13 cellular contexts compared by ENCODE assay signal in the genomic region with DNA sequence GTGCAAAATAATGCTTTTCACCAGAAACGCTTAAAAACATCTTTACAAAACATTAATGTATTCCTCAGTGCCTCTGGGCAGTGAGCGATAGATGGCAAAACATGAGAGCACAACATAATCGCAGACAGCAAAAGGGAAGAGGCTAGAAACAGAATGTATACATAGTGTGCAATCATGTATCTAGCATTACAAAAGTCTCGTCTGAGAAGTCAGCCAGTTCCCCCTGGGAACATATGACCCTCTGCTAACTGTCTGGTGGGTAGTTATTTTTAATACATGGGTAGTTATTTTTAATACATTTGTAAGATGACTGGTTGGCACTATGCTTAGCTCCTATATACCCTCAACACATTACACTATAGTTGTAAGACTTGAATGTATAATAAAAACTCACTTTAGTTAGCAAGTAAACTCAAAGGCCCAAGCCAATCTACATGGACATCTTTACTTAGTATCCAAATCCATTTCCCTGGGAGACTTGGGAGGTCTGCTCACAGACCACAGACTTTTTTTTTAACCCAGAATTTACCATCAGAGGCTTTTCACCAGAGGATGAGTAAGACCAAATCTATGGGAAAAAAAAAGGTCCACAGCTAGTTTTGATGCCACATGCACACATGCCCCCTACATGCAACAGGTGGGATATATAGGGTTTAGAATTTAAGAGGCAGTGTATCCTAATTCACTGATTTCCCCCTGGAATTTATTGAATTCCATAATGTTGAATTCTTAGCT.
A peak's percentile ranks its signal among the peaks of the same experiment; 100 is the strongest.
DNase-seq lines count a peak whose midpoint lies in the region; ATAC-seq and TF ChIP-seq lines count a peak whose summit lies in the region.
"Had no signal": no experiment of that assay in that cellular context is flagged by ENCODE, and none has a peak within 500 bp of the region (broad histone marks: within the 10 kb centered on the region; RNA-seq: fewer than 3 reads in every experiment).

No MANE protein-coding gene starts in this region.

- TF ChIP-seq POLR2A in tibial nerve (IDR thresholded peaks at IDR 0.05), result no peak

- H3K4me2 ChIP-seq in BLaER1, result peak overlapping the region; percentile 80

- H3K27ac Mint-ChIP-seq in activated T-helper 17 cell treated with anti-CD3 and anti-CD28 coated beads, Interleukin-2, amount 50 U/mL, for 72 hours, result peak overlapping the region; percentile 11
- H3K27ac Mint-ChIP-seq: dendritic cell treated with granulocyte-macrophage colony-stimulating factor and Interleukin-4, amounts not matched to agents 40 ng/mL and 50 ng/mL, for 4 days had no signal

- H3K4me3 Mint-ChIP-seq in activated T-helper 17 cell treated with anti-CD3 and anti-CD28 coated beads, Interleukin-2, amount 50 U/mL, for 72 hours, result no peak overlapping the region
- H3K4me3 Mint-ChIP-seq: dendritic cell treated with granulocyte-macrophage colony-stimulating factor and Interleukin-4, amounts not matched to agents 40 ng/mL and 50 ng/mL, for 4 days had no signal

- peak overlapping the region; percentile 29; the same call in 1 of the 2 replicates for H3K9ac ChIP-seq in BLaER1

- intact Hi-C loops in left lung (cut with DNase I), result no loop called here

- TF ChIP-seq CTCF in HL-60 (IDR thresholded peaks at IDR 0.05; ENCODE audit: insufficient read depth, low read length), result no peak
- TF ChIP-seq CTCF in left lung (IDR thresholded peaks at IDR 0.05), result no peak
- TF ChIP-seq CTCF in tibial nerve (IDR thresholded peaks at IDR 0.05), result no peak

- no peaks in the 10 kb centered on the region for H3K27me3 ChIP-seq in BLaER1
- H3K27me3 ChIP-seq in HL-60 (ENCODE audit: insufficient read depth, poor library complexity, severe bottlenecking), result no peaks in the 10 kb centered on the region
- no peaks in the 10 kb centered on the region for H3K27me3 ChIP-seq in left lung
- no peaks in the 10 kb centered on the region for H3K27me3 ChIP-seq in tibial nerve
- H3K27me3 ChIP-seq: sigmoid colon had no signal

- H3K4me1 ChIP-seq in BLaER1, result peaks cover 38% of the 10 kb centered on the region
- H3K4me1 ChIP-seq in left lung, result peaks cover 3 to 35% of the 10 kb centered on the region in 2 donors
- H3K4me1 ChIP-seq in tibial nerve, result peaks cover 3 to 44% (median 6%) of the 10 kb centered on the region in 4 donors

- WGBS in tibial nerve, 2 donors, result 63 to 67% methylated on average over 4 of the region's 4 CpGs

- H3K27ac ChIP-seq in BLaER1 (0 out of 2 replicates have a peak overlapping the region, but pooled peaks have one; percentile 14), HL-60 (replicated peaks) (peak overlapping the region; percentile 37), left lung (peak overlapping the region in 1 of 2 donors; percentile 41), tibial nerve (no peak overlapping the region)
- H3K27ac ChIP-seq: sigmoid colon had no signal

- H3K36me3 ChIP-seq in BLaER1 (peaks cover 21% of the 10 kb centered on the region), left lung (no peaks in the 10 kb centered on the region), tibial nerve (peaks cover 0 to 8% (median 0%) of the 10 kb centered on the region in 3 donors)
- H3K36me3 ChIP-seq: sigmoid colon had no signal

- ATAC-seq in activated T-helper 17 cell treated with anti-CD3 and anti-CD28 coated beads, Interleukin-2, amount 50 U/mL, for 72 hours (replicated peaks), result no peak
- peak; percentile 31 for ATAC-seq in left lung
- ATAC-seq in HG02571 (IDR thresholded peaks at IDR 0.05; ENCODE audit: unreplicated experiment), result no peak
- no peak for ATAC-seq in GM19463 (IDR thresholded peaks at IDR 0.05; ENCODE audit: unreplicated experiment)

- DNase-seq in HL-60 (ENCODE audit: low read depth in 1 of 2, low spot score in 1 of 2), result peak in 1 of 2 experiments; percentile 33
- no peak for DNase-seq in left lung
- DNase-seq in tibial nerve (ENCODE audit: low spot score in 2 of 2), result no peak
- no peak for DNase-seq in activated CD4-positive, alpha-beta T cell treated with anti-CD3 and anti-CD28 coated beads for 48 hours
- DNase-seq: activated T-cell treated with anti-CD3 and anti-CD28 coated beads for 4 hours, NCI-H1694 treated with DMSO at 0.1 percent for 48 hours, sigmoid colon, T-helper 1 cell had no signal

- peaks cover 7% of the 10 kb centered on the region for H3K36me3 Mint-ChIP-seq in activated T-helper 17 cell treated with anti-CD3 and anti-CD28 coated beads, Interleukin-2, amount 50 U/mL, for 72 hours (ENCODE audit: low read depth)

- H3K27me3 Mint-ChIP-seq in activated T-helper 17 cell treated with anti-CD3 and anti-CD28 coated beads, Interleukin-2, amount 50 U/mL, for 72 hours, result no peaks in the 10 kb centered on the region
- H3K27me3 Mint-ChIP-seq: dendritic cell treated with granulocyte-macrophage colony-stimulating factor and Interleukin-4, amounts not matched to agents 40 ng/mL and 50 ng/mL, for 4 days had no signal

- H3K9me3 ChIP-seq in BLaER1, result peaks cover 16% of the 10 kb centered on the region
- peaks cover 0 to 9% of the 10 kb centered on the region in 2 donors for H3K9me3 ChIP-seq in left lung
- H3K9me3 ChIP-seq in tibial nerve, result peaks cover 0 to 9% (median 2%) of the 10 kb centered on the region in 4 donors

- H3K4me3 ChIP-seq in BLaER1 (no peak overlapping the region), HL-60 (replicated peaks; ENCODE audit: insufficient read depth, low read length) (no peak overlapping the region), left lung (no peak overlapping the region), tibial nerve (no peak overlapping the region)
- H3K4me3 ChIP-seq: sigmoid colon had no signal

- H4K20me1 ChIP-seq in BLaER1, result peaks cover 84% of the 10 kb centered on the region

- TF ChIP-seq EP300 in tibial nerve (IDR thresholded peaks at IDR 0.05), result no peak

- peaks cover 13% of the 10 kb centered on the region for H3K4me1 Mint-ChIP-seq in activated T-helper 17 cell treated with anti-CD3 and anti-CD28 coated beads, Interleukin-2, amount 50 U/mL, for 72 hours

- H3K9me3 Mint-ChIP-seq in activated T-helper 17 cell treated with anti-CD3 and anti-CD28 coated beads, Interleukin-2, amount 50 U/mL, for 72 hours, result no peaks in the 10 kb centered on the region
- H3K9me3 Mint-ChIP-seq: dendritic cell treated with granulocyte-macrophage colony-stimulating factor and Interleukin-4, amounts not matched to agents 40 ng/mL and 50 ng/mL, for 4 days had no signal

Comparison
In these comparisons a context has a peak if more than half of its experiments do, and no peak if none do; other contexts are left out.
1. H3K27ac ChIP-seq: peak in BLaER1 (single experiment) and HL-60 (single experiment); none in tibial nerve (0 of 4).